22 cellular contexts compared by ENCODE assay signal in genomic region chr7:45363669-45364068, GRCh38.
A peak's percentile ranks its signal among the peaks of the same experiment; 100 is the strongest.
DNase-seq lines count a peak whose midpoint lies in the region; ATAC-seq lines count a peak whose summit lies in the region.
"Had no signal": no experiment of that assay in that cellular context is flagged by ENCODE, and none has a peak within 500 bp of the region (broad histone marks: within the 10 kb centered on the region; RNA-seq: fewer than 3 reads in every experiment).

No MANE protein-coding gene starts in this region.

- H2BK15ac ChIP-seq in mesendoderm (replicated peaks; ENCODE audit: low read depth): no peak overlapping the region

- no peak overlapping the region for H3K4ac ChIP-seq in mesendoderm (ENCODE audit: low read depth, low read length)

- H2BK120ac ChIP-seq in mesendoderm (ENCODE audit: low read depth, low read length): no peak overlapping the region

- no peaks in the 10 kb centered on the region for H3K4me1 ChIP-seq in mesendoderm (ENCODE audit: control insufficient read depth, low read depth, low read length)
- H3K4me1 ChIP-seq in effector memory CD4-positive, alpha-beta T cell (ENCODE audit: control insufficient read depth, insufficient read depth, low read length, poor library complexity, severe bottlenecking): no peaks in the 10 kb centered on the region
- H3K4me1 ChIP-seq: BE2C had no signal

- no peak overlapping the region for H3K18ac ChIP-seq in mesendoderm (ENCODE audit: low read length)

- no peak overlapping the region for H3K9ac ChIP-seq in mesendoderm (ENCODE audit: low read length)

- no peak overlapping the region for H3K4me3 Mint-ChIP-seq in stimulated activated naive CD8-positive, alpha-beta T cell treated with anti-CD3 and anti-CD28 coated beads, Interleukin-15, amount 100 ng/mL, for 72 hours
- H3K4me3 Mint-ChIP-seq: CD14-positive monocyte; CD8-positive, alpha-beta memory T cell had no signal

- peak; percentile 7 for DNase-seq in NOMO-1 treated with DMSO at 0.1 percent for 48 hours (lab: John Stamatoyannopoulos, UW; ENCODE audit: unreplicated experiment)
- DNase-seq in NOMO-1 treated with dmso at 0.1 percent for 144 hours (lab: John Stamatoyannopoulos, UW; ENCODE audit: unreplicated experiment): no peak
- DNase-seq in stimulated activated naive CD8-positive, alpha-beta T cell treated with anti-CD3 and anti-CD28 coated beads, Interleukin-15, amount 100 ng/mL, for 72 hours: no peak
- no peak for DNase-seq in stimulated activated naive CD8-positive, alpha-beta T cell treated with anti-CD3 and anti-CD28 coated beads, Interleukin-15, Interleukin-2, amounts not matched to agents 100 U/mL and 50 U/mL, for 24 hours
- DNase-seq in mesendoderm: peak; percentile 40
- no peak for DNase-seq in DMS53 treated with DMSO at 0.1 percent for 48 hours (lab: John Stamatoyannopoulos, UW; ENCODE audit: unreplicated experiment)
- no peak for DNase-seq in effector memory CD4-positive, alpha-beta T cell
- DNase-seq: 8988T; ACHN; BE2C; CD8-positive, alpha-beta memory T cell; DMS 273 treated with DMSO at 0.1 percent for 48 hours; DMS79 treated with DMSO at 0.1 percent for 48 hours; Kasumi-1; NCI-H2029; NCI-H446 treated with DMSO at 0.1 percent for 48 hours; NCI-H526; SIG-M5 had no signal

- no peak overlapping the region for H3K27ac Mint-ChIP-seq in stimulated activated naive CD8-positive, alpha-beta T cell treated with anti-CD3 and anti-CD28 coated beads, Interleukin-15, amount 100 ng/mL, for 72 hours

- H3K79me2 ChIP-seq in mesendoderm (ENCODE audit: control insufficient read depth, insufficient read depth, low read length): no peaks in the 10 kb centered on the region

- no peak overlapping the region for H3K56ac ChIP-seq in mesendoderm (ENCODE audit: low read length)

- no peaks in the 10 kb centered on the region for H3K9me3 ChIP-seq in effector memory CD4-positive, alpha-beta T cell (ENCODE audit: control insufficient read depth, low read length)
- H3K9me3 ChIP-seq: BE2C had no signal

- H3K9me3 Mint-ChIP-seq in stimulated activated naive CD8-positive, alpha-beta T cell treated with anti-CD3 and anti-CD28 coated beads, Interleukin-15, amount 100 ng/mL, for 72 hours: no peaks in the 10 kb centered on the region

- no peak overlapping the region for H4K8ac ChIP-seq in mesendoderm (ENCODE audit: low read depth, low read length)

- ATAC-seq in stimulated activated naive CD8-positive, alpha-beta T cell treated with anti-CD3 and anti-CD28 coated beads, Interleukin-15, amount 100 ng/mL, for 72 hours: peak; percentile 26
- ATAC-seq in stimulated activated naive CD8-positive, alpha-beta T cell treated with anti-CD3 and anti-CD28 coated beads, Interleukin-15, Interleukin-2, amounts not matched to agents 100 U/mL and 50 U/mL, for 24 hours: no peak
- ATAC-seq: K562, Panc1 had no signal

- no peak overlapping the region for H2BK5ac ChIP-seq in mesendoderm (ENCODE audit: low read length)

- H3K4me2 ChIP-seq in mesendoderm (ENCODE audit: low read length): no peak overlapping the region

- H3K27ac ChIP-seq in mesendoderm (ENCODE audit: low read depth, low read length): no peak overlapping the region
- no peak overlapping the region for H3K27ac ChIP-seq in effector memory CD4-positive, alpha-beta T cell (ENCODE audit: insufficient read depth, low read length, poor library complexity, severe bottlenecking)
- H3K27ac ChIP-seq: RWPE1 had no signal

- H3K4me1 Mint-ChIP-seq in stimulated activated naive CD8-positive, alpha-beta T cell treated with anti-CD3 and anti-CD28 coated beads, Interleukin-15, amount 100 ng/mL, for 72 hours: no peaks in the 10 kb centered on the region
- H3K4me1 Mint-ChIP-seq: CD14-positive monocyte; CD8-positive, alpha-beta memory T cell had no signal

- H3K27me3 ChIP-seq in mesendoderm (ENCODE audit: insufficient read depth, low read length, poor library complexity): no peaks in the 10 kb centered on the region
- H3K27me3 ChIP-seq in effector memory CD4-positive, alpha-beta T cell (replicated peaks; ENCODE audit: control insufficient read depth, insufficient read depth, low read length, poor library complexity, severe bottlenecking): peaks cover 2% of the 10 kb centered on the region
- H3K27me3 ChIP-seq: BE2C had no signal

- no peaks in the 10 kb centered on the region for H3K36me3 ChIP-seq in mesendoderm (ENCODE audit: control insufficient read depth, insufficient read depth, low read length)
- no peaks in the 10 kb centered on the region for H3K36me3 ChIP-seq in effector memory CD4-positive, alpha-beta T cell (ENCODE audit: control insufficient read depth, insufficient read depth, low read length)
- H3K36me3 ChIP-seq: BE2C had no signal

- no peaks in the 10 kb centered on the region for H3K79me1 ChIP-seq in mesendoderm (ENCODE audit: low read length)

- no peak overlapping the region for H3K23ac ChIP-seq in mesendoderm (ENCODE audit: low read length)

- no CpG with 5 or more reads among the region's 7 CpGs for WGBS in mesendoderm (ENCODE audit: extremely low coverage, insufficient coverage, low lambda C conversion rate)

- no peak overlapping the region for H2AK5ac ChIP-seq in mesendoderm (ENCODE audit: low read length)

- no peak overlapping the region for H4K5ac ChIP-seq in mesendoderm (ENCODE audit: low read length)

- H3K4me3 ChIP-seq in mesendoderm (ENCODE audit: low read length): no peak overlapping the region
- H3K4me3 ChIP-seq in effector memory CD4-positive, alpha-beta T cell (ENCODE audit: insufficient read depth, low read depth, low read length, poor library complexity, severe bottlenecking): no peak overlapping the region
- H3K4me3 ChIP-seq: K562 had no signal

- peaks cover 17% of the 10 kb centered on the region for H3K27me3 Mint-ChIP-seq in stimulated activated naive CD8-positive, alpha-beta T cell treated with anti-CD3 and anti-CD28 coated beads, Interleukin-15, amount 100 ng/mL, for 72 hours

Comparison
In these comparisons a context has a peak if more than half of its experiments do, and no peak if none do; other contexts are left out.
1. DNase-seq: peak in NOMO-1 treated with DMSO at 0.1 percent for 48 hours (single experiment) and mesendoderm (single experiment); none in NOMO-1 treated with dmso at 0.1 percent for 144 hours (single experiment), stimulated activated naive CD8-positive, alpha-beta T cell treated with anti-CD3 and anti-CD28 coated beads, Interleukin-15, amount 100 ng/mL, for 72 hours (0 of 2), stimulated activated naive CD8-positive, alpha-beta T cell treated with anti-CD3 and anti-CD28 coated beads, Interleukin-15, Interleukin-2, amounts not matched to agents 100 U/mL and 50 U/mL, for 24 hours (single experiment), DMS53 treated with DMSO at 0.1 percent for 48 hours (single experiment) and effector memory CD4-positive, alpha-beta T cell (0 of 3).